In the genomic region with DNA sequence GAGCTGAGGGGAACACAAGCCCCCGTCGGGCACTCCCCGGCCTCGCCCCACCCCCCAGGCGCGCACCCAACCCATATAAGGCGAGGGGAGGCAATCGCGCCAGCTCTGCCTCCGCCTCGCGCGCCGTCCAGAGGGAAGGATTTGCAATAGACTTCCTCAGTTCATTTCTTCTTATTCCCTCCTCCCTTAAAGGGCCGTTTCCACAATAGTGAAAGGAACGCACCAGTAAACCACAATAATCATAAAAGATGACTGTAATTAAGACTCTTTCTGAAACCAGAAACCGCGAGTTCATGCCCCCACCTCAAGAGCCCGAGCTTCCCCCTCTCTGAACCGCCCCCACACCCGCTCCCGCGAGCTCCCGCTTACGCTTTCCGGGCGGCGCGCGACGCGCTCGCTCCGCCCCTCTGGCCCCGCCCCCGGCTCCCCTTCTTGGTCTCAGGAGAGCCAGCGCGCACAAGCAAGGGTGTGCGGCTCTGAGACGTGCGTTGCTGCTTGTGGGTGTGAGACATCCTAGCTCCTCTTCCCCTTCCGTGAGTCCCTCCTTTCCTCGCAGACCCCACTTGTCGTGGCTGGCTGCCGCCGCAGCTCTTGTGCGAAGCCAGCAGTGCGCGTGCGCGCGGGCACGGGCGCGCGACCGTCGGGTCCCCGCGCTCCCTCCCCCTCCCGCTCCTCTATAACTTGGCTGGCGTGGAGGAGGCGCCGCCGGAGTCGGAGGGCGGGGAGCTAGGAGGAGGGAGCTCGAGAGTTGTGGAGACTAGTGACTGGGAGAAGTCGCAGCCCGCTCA, we compare ENCODE assay signal across 8 cellular contexts. TPM values are rescaled to one million over a fixed set of nuclear protein-coding genes. Genes with fewer than 3 reads are reported as not detected.
DNase-seq lines count a peak whose midpoint lies in the region; ATAC-seq lines count a peak whose summit lies in the region.

Gene DIPK2A, plus strand, starts transcription at position 457 of the 788 bp plus-strand sequence. CDS start 510 bp downstream, outside the sequence.

- CTCF ChIA-PET in activated CD8-positive, alpha-beta memory T cell treated with anti-CD3 and anti-CD28 coated beads for 36 hours (lab: Charles Lee), result interaction anchor here (0.7 to 1.2 kb wide), 5 partner anchors 11 to 158 kb away, joined by 3 to 9 read pairs (median 3); no protein-coding TSS in a partner anchor

- DNase-seq in COLO829 (ENCODE audit: low spot score) (peak; percentile 89), HT1080 (ENCODE audit: low read depth) (peak; percentile 96), NOMO-1 (lab: John Stamatoyannopoulos, UW; ENCODE audit: unreplicated experiment in 2 of 2) (peak; percentile 100), lung microvascular endothelial cell (ENCODE audit: low read depth in 2 of 2) (peak; percentile 92 to 96)
- peak; percentile 95 for DNase-seq in effector CD8-positive, alpha-beta T cell (lab: John Stamatoyannopoulos, UW)
- peak; percentile 91 to 95 (median 92) for DNase-seq in stimulated activated CD4-positive, alpha-beta T cell treated with anti-CD3 and anti-CD28 coated beads, TNF-alpha, amount 100 ng/mL, for 4 hours (ENCODE audit: low read depth in 3 of 3)

- ATAC-seq in GM21367 (IDR thresholded peaks at IDR 0.05; ENCODE audit: unreplicated experiment), result peak; percentile 50

- POLR2A ChIA-PET in activated CD8-positive, alpha-beta memory T cell treated with anti-CD3 and anti-CD28 coated beads for 36 hours (lab: Charles Lee), result interaction anchor here (0.5 to 1.7 kb wide), 3 partner anchors 122 to 971 kb away, joined by 3 to 8 read pairs (median 4); no protein-coding TSS in a partner anchor

RNA-seq across cellular contexts. Expression of gene DIPK2A, which starts in this region (rescaled TPM):
- 53.9 and 84.0 TPM in 2 replicates for total RNA-seq in HT1080 (2014; rRNA removed; shearing (Covaris generic))
- 18.7 and 21.0 TPM in 2 replicates for polyA plus RNA-seq in HT1080 (2015; cell fraction: cytosol; rRNA removed)
- polyA plus RNA-seq in HT1080 (2015; cell fraction: nucleus; rRNA removed), result 25.1 and 26.0 TPM in 2 replicates
- total RNA-seq in activated CD8-positive, alpha-beta memory T cell treated with anti-CD3 and anti-CD28 coated beads for 36 hours, result 10 to 100 TPM; 14.4 to 15.1 TPM
- 21.6 and 32.7 TPM in 2 replicates for total RNA-seq in lung microvascular endothelial cell

Comparison
In these comparisons a context has a peak if more than half of its experiments do, and no peak if none do; other contexts are left out.
1. Peak in every context shown above with its lines: DNase-seq and ATAC-seq.